Comparison of ENCODE assay signal across 8 cellular contexts in the genomic region with DNA sequence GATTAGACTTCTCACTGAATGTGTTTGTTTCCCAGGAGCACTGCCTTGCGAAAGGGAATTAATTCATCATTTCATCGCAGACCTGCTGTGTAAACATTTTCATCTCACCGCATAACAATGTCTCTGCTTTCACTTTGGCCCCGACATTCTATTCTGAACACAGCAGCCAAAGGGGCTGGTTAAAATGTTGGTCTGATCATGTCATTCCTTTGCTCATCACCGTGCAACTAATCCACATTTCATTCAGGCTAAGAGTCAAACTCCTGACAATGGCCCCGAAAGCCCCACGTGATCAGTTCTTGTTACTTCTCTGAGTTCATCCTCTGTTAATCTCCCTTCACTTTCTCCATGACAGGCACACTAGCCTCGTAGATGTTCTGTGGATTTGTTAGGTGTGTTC. TPM values are rescaled to one million over a fixed set of nuclear protein-coding genes. Genes with fewer than 3 reads are reported as not detected.
A peak's percentile ranks its signal among the peaks of the same experiment; 100 is the strongest.
DNase-seq lines count a peak whose midpoint lies in the region; ATAC-seq, FAIRE-seq and TF ChIP-seq lines count a peak whose summit lies in the region.
"Not testable (repeated sequence)": the region's sequence is repeated elsewhere in the genome, so short reads cannot be mapped to it uniquely, and the experiment has no call there.

No MANE protein-coding gene starts in this region.

- H3K36me3 ChIP-seq in HAP-1 (replicated peaks); PC-9 (ENCODE audit: low read depth); endodermal cell (ENCODE audit: control insufficient read depth, insufficient read depth, low read length); HepG2 (replicated peaks in 1 of 2; ENCODE audit: control insufficient read depth in 1 of 2, insufficient read depth in 2 of 2, low read length in 2 of 2): not testable (repeated sequence)

- H3K4me1 ChIP-seq in HAP-1; PC-9 (replicated peaks; ENCODE audit: insufficient read depth); endodermal cell (ENCODE audit: control insufficient read depth, insufficient read depth, low read length); HepG2 (ENCODE audit: insufficient read depth, low read length): not testable (repeated sequence)

- 71 to 75% methylated on average over 2 to 4 of the region's 8 CpGs for WGBS in endodermal cell (ENCODE audit: insufficient coverage in 1 of 2, insufficient read length in 1 of 2), 2 experiments
- WGBS in HepG2 (ENCODE audit: low lambda C conversion rate), result 23% methylated on average over 6 of the region's 8 CpGs

- H3K4me2 ChIP-seq in PC-9 (0 out of 2 replicates have a peak overlapping the region, but pooled peaks have one; percentile 21), HepG2 (ENCODE audit: low read depth, low read length) (peak overlapping the region; percentile 36; the same call in 1 of the 2 replicates)

- TF ChIP-seq CTCF in PC-9 (conservative IDR thresholded peaks at IDR 0.05); astrocyte of the cerebellum (IDR thresholded peaks at IDR 0.05; ENCODE audit: low read depth, low read length, missing control alignments); endodermal cell (conservative IDR thresholded peaks at IDR 0.05); HepG2 (CRISPR knock-in tag; IDR thresholded peaks at IDR 0.05); retinal pigment epithelial cell (conservative IDR thresholded peaks at IDR 0.05; ENCODE audit: low read depth, low read length): not testable (repeated sequence)

- H3K4me3 Mint-ChIP-seq in endodermal cell, result not testable (repeated sequence)

- CTCF ChIA-PET in PC-9 (lab: Charles Lee); HepG2 (lab: Yijun Ruan, JAX; ENCODE audit: low intra/inter-chr PET ratio, low total read pairs): not testable (repeated sequence)

- POLR2A ChIA-PET in PC-9 (lab: Charles Lee; ENCODE audit: unreplicated experiment); HepG2 (lab: Yijun Ruan, JAX): not testable (repeated sequence)

- not testable (repeated sequence) for H3K27ac ChIP-seq in PC-9; endodermal cell (ENCODE audit: low read depth, low read length); HepG2 (ENCODE audit: extremely low read length, insufficient read depth, low read length)

- in situ Hi-C loops in HAP-1 (cut with MboI; ENCODE audit: low sequenced_read_pairs); astrocyte of the cerebellum (cut with HindIII; ENCODE audit: low sequenced_read_pairs); HepG2 (cut with HindIII; ENCODE audit: extremely low pct_ligation_motif_present, low pct_unique_long_range_greater_than_20kb): not testable (repeated sequence)

- ATAC-seq in HepG2, result not testable (repeated sequence)

- H3K9me3 ChIP-seq in HAP-1; PC-9 (ENCODE audit: insufficient read depth, low read depth); endodermal cell (ENCODE audit: control insufficient read depth, low read length); HepG2 (ENCODE audit: low read length): not testable (repeated sequence)

- not testable (repeated sequence) for H3K79me2 ChIP-seq in PC-9 (ENCODE audit: low read depth); HepG2 (ENCODE audit: insufficient read depth, low read length)

- H3K4me3 ChIP-seq in HAP-1; PC-9; endodermal cell (ENCODE audit: low read length); HepG2 (replicated peaks in 1 of 3; ENCODE audit: insufficient read depth in 1 of 3, low read depth in 2 of 3, low read length in 3 of 3): not testable (repeated sequence)
- peak overlapping the region; percentile 15 for H3K4me3 ChIP-seq in astrocyte of the cerebellum (ENCODE audit: low read depth, low read length)
- peak overlapping the region; percentile 29 for H3K4me3 ChIP-seq in retinal pigment epithelial cell (ENCODE audit: low read length)

- H3K9me3 Mint-ChIP-seq in endodermal cell, result not testable (repeated sequence)

- not testable (repeated sequence) for H3K9me2 ChIP-seq in PC-9 (ENCODE audit: insufficient read depth)

- not testable (repeated sequence) for FAIRE-seq in HepG2 (lab: Jason Lieb, UNC)

- not testable (repeated sequence) for H3K27ac Mint-ChIP-seq in endodermal cell

- intact Hi-C loops in PC-9 (cut with micrococcal nuclease; ENCODE audit: unreplicated experiment); HepG2 (cut with micrococcal nuclease; ENCODE audit: unreplicated experiment): not testable (repeated sequence)

- not testable (repeated sequence) for BruUV-seq in PC-9 (replicated peaks; lab: Mats Ljungman, UMichigan); HepG2 (replicated peaks; lab: Mats Ljungman, UMichigan)

- not testable (repeated sequence) for H2AFZ ChIP-seq in PC-9; HepG2 (ENCODE audit: low read length)

- H3K27me3 ChIP-seq in HAP-1 (ENCODE audit: low read depth), result peaks cover 10% of the 10 kb centered on the region; the same call in 1 of the 2 replicates
- H3K27me3 ChIP-seq in PC-9 (ENCODE audit: insufficient read depth, low read depth); endodermal cell (ENCODE audit: control insufficient read depth, insufficient read depth, low read length, poor library complexity, severe bottlenecking); HepG2 (ENCODE audit: control insufficient read depth in 1 of 2, insufficient read depth in 2 of 2, low read length in 2 of 2): not testable (repeated sequence)

- TF ChIP-seq RAD21 in HepG2 (CRISPR knock-in tag; IDR thresholded peaks at IDR 0.05), result not testable (repeated sequence)

- H3K4me1 Mint-ChIP-seq in endodermal cell, result peaks cover 13% of the 10 kb centered on the region

- H3K9ac ChIP-seq in endodermal cell (ENCODE audit: extremely low read depth, low read length, poor library complexity, severe bottlenecking); HepG2 (ENCODE audit: insufficient read depth, low read depth, low read length): not testable (repeated sequence)

- peaks cover 37% of the 10 kb centered on the region for H3K27me3 Mint-ChIP-seq in endodermal cell (ENCODE audit: insufficient read depth)

- H4K20me1 ChIP-seq in PC-9 (ENCODE audit: insufficient read depth); HepG2 (ENCODE audit: insufficient read depth, low read length): not testable (repeated sequence)

- H3K36me3 Mint-ChIP-seq in endodermal cell (ENCODE audit: low read depth), result not testable (repeated sequence)

- not testable (repeated sequence) for TF ChIP-seq POLR2A in HepG2 (IDR thresholded peaks at IDR 0.05; ENCODE audit: insufficient read depth in 1 of 2, low read depth in 2 of 2, low read length in 2 of 2)

- DNase-seq in Ammon's horn (ENCODE audit: low spot score) (peak; percentile 8), HAP-1 (ENCODE audit: low spot score in 2 of 2) (peak; percentile 47 to 63), NCI-H2196 (lab: John Stamatoyannopoulos, UW; ENCODE audit: unreplicated experiment) (peak; percentile 6), endodermal cell (peak; percentile 58)
- not testable (repeated sequence) for DNase-seq in PC-9; astrocyte of the cerebellum (ENCODE audit: low read depth); HepG2 (ENCODE audit: low spot score); retinal pigment epithelial cell (ENCODE audit: low read depth)

- TF ChIP-seq EP300 in HepG2 (IDR thresholded peaks at IDR 0.05; ENCODE audit: low read depth in 2 of 2, low read length in 2 of 2); HepG2 (CRISPR knock-in tag; IDR thresholded peaks at IDR 0.05; ENCODE audit: borderline replicate concordance): not testable (repeated sequence)

- not testable (repeated sequence) for H3F3A ChIP-seq in PC-9 (ENCODE audit: insufficient read depth, low read depth)

RNA-seq across cellular contexts. Expression of gene BDP1, which starts 57.1 kb away (rescaled TPM):
- total RNA-seq in PC-9 (2021) (12.0 and 20.0 TPM in 2 replicates), endodermal cell (10 to 100 TPM; 26.7 to 31.9 TPM), HepG2 (2016; rRNA removed; fragmentation: Illumina TruSeq; extraction: Trizol) (22.4 and 30.5 TPM in 2 replicates)
- polyA plus RNA-seq in endodermal cell (2013, experiment 1 of 2), result 14.1 TPM
- polyA plus RNA-seq in endodermal cell (2013, experiment 2 of 2), result 15.2 TPM
- 4.5 and 5.1 TPM in 2 replicates for total RNA-seq in HepG2 (2016; cell fraction: cytosol; rRNA removed; fragmentation: Illumina TruSeq; extraction: Trizol; ENCODE audit: low read depth)
- total RNA-seq in HepG2 (2016; cell fraction: insoluble cytoplasmic fraction; rRNA removed; fragmentation: Illumina TruSeq; extraction: Trizol), result 21.4 and 29.0 TPM in 2 replicates
- total RNA-seq in HepG2 (2016; cell fraction: membrane; rRNA removed; fragmentation: Illumina TruSeq; extraction: Trizol), result 7.2 and 8.7 TPM in 2 replicates
- 38.9 and 39.1 TPM in 2 replicates for total RNA-seq in HepG2 (2016; cell fraction: nucleus; rRNA removed; fragmentation: Illumina TruSeq; extraction: Trizol)
- polyA plus RNA-seq in HepG2 (2011; rRNA removed), result 8.6 and 10.2 TPM in 2 replicates
- 3.0 and 5.4 TPM in 2 replicates for polyA plus RNA-seq in HepG2 (2011; cell fraction: cytosol; rRNA removed)
- 9.1 and 9.7 TPM in 2 replicates for polyA plus RNA-seq in HepG2 (2011; cell fraction: nucleus; rRNA removed)
- 9.9 and 11.2 TPM in 2 replicates for polyA plus RNA-seq in HepG2 (2012)
- polyA plus RNA-seq in HepG2 (2016; cell fraction: cytosol; fragmentation: Illumina TruSeq; extraction: Trizol; ENCODE audit: low read depth), result 0.54 and 0.57 TPM in 2 replicates
- polyA plus RNA-seq in HepG2 (2016; cell fraction: insoluble cytoplasmic fraction; fragmentation: Illumina TruSeq; extraction: Trizol; ENCODE audit: low read depth), result 15.8 and 16.9 TPM in 2 replicates
- polyA plus RNA-seq in HepG2 (2016; cell fraction: membrane; fragmentation: Illumina TruSeq; extraction: Trizol; ENCODE audit: low read depth), result 1.6 and 1.8 TPM in 2 replicates
- 32.7 and 34.2 TPM in 2 replicates for polyA plus RNA-seq in HepG2 (2016; cell fraction: nucleus; fragmentation: Illumina TruSeq; extraction: Trizol; ENCODE audit: insufficient read depth, low read depth)
- 9.6 and 16.3 TPM in 2 replicates for polyA minus RNA-seq in HepG2 (2011; rRNA and poly(A)+ RNA removed; ENCODE audit: low replicate concordance)
- 10.8 and 13.7 TPM in 2 replicates for polyA minus RNA-seq in HepG2 (2011; cell fraction: cytosol; rRNA and poly(A)+ RNA removed)
- 38.8 and 42.8 TPM in 2 replicates for polyA minus RNA-seq in HepG2 (2011; cell fraction: nucleus; rRNA and poly(A)+ RNA removed)
